29 cellular contexts compared by ENCODE assay signal in the genomic region with DNA sequence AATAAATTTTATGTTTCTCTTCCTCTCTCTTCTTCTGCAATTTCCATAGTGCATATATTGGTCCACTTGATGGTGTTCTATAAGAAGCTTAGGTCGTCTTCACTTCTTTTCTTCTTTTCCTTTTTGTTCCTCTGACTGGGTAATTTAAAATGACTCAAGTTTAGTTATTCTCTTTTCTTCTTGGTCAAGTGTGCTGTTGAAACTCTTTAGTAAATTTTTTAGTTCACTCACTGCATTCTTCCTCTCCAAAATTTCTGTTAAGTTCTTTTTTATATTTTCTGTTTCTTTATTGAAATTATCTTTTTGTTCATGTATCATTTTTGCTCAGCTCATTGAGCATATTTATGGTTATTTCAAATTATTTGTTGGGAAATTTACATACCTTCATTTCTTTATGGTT. TPM values are rescaled to one million over a fixed set of nuclear protein-coding genes. Genes with fewer than 3 reads are reported as not detected.
DNase-seq lines count a peak whose midpoint lies in the region; ATAC-seq, FAIRE-seq and TF ChIP-seq lines count a peak whose summit lies in the region.
"Had no signal": no experiment of that assay in that cellular context is flagged by ENCODE, and none has a peak within 500 bp of the region (broad histone marks: within the 10 kb centered on the region; RNA-seq: fewer than 3 reads in every experiment).

No MANE protein-coding gene starts in this region.

- TF ChIP-seq POLR2A in K562 (conservative IDR thresholded peaks at IDR 0.05) = no peak

- no TSS peak for BruUV-seq in K562 (replicated peaks; lab: Mats Ljungman, UMichigan)

- no peaks in the 10 kb centered on the region for H3K79me2 ChIP-seq in K562 (ENCODE audit: control insufficient read depth, insufficient read depth, low read length)

- H3K4me1 ChIP-seq in HEK293 (ENCODE audit: control insufficient read depth, insufficient read depth, low read length) (no peaks in the 10 kb centered on the region), K562 (replicated peaks in 1 of 2; ENCODE audit: control insufficient read depth in 2 of 2, insufficient read depth in 2 of 2, low read length in 2 of 2) (0 out of 5 replicates have a peak, but pooled peaks cover 0 to 4% of the 10 kb centered on the region in 2 experiments), kidney (ENCODE audit: control insufficient read depth in 1 of 2, insufficient read depth in 1 of 2, low read depth in 1 of 2, low read length in 2 of 2) (no peaks in the 10 kb centered on the region)
- H3K4me1 ChIP-seq: BE2C had no signal

- H3K27me3 ChIP-seq in K562 (ENCODE audit: control insufficient read depth in 2 of 2, insufficient read depth in 2 of 2, low read length in 2 of 2) = no peaks in the 10 kb centered on the region
- H3K27me3 ChIP-seq: BE2C, BLaER1 had no signal

- peak; percentile 11 for FAIRE-seq in G401.6 (lab: Jason Lieb, UNC)
- FAIRE-seq in K562 (lab: Jason Lieb, UNC) = no peak
- peak; percentile 45 for FAIRE-seq in kidney (lab: Jason Lieb, UNC)
- FAIRE-seq: A204.1, GM12891, GM19239 had no signal

- no peak for TF ChIP-seq EP300 in K562 (IDR thresholded peaks at IDR 0.05; ENCODE audit: low read length)

- in situ Hi-C loops in K562 (cut with MboI) = loop anchor here (25.0 kb wide), 1 partner anchor 556 kb away; a partner anchor contains a TSS

- H3K27ac ChIP-seq in HEK293 (ENCODE audit: extremely low read depth, low read depth, low read length) (no peak overlapping the region), K562 (ENCODE audit: extremely low read depth, low read depth, low read length) (no peak overlapping the region), kidney (ENCODE audit: low read depth in 2 of 2, low read length in 2 of 2) (no peak overlapping the region)
- H3K27ac ChIP-seq: BLaER1 had no signal

- TF ChIP-seq CTCF in HEK293 (tag by site-specific recombination; IDR thresholded peaks at IDR 0.05) = no peak
- TF ChIP-seq CTCF in K562 (IDR thresholded peaks at IDR 0.05 in 2 of 3, conservative IDR thresholded peaks at IDR 0.05 in 1 of 3; ENCODE audit: insufficient read depth in 2 of 3, low read depth in 1 of 3, low read length in 3 of 3) = no peak
- TF ChIP-seq CTCF in kidney (IDR thresholded peaks at IDR 0.05; ENCODE audit: borderline replicate concordance, extremely low read depth, insufficient read depth) = no peak

- WGBS in K562 (ENCODE audit: insufficient coverage, low coverage, missing lambda C conversion rate) = 0% methylated on average over 1 of the region's 1 CpG

- POLR2A ChIA-PET in HEK293 (lab: Yijun Ruan, JAX) = no interaction called here
- POLR2A ChIA-PET in K562 (lab: Yijun Ruan, JAX) = interaction anchor here (0.6 kb wide), 1 partner anchor 28 kb away, joined by 3 read pairs; no protein-coding TSS in a partner anchor

- H4K20me1 ChIP-seq in K562 (replicated peaks; ENCODE audit: control insufficient read depth, insufficient read depth, low read length) = no peaks in the 10 kb centered on the region
- H4K20me1 ChIP-seq: BLaER1 had no signal

- no peak overlapping the region for H2AFZ ChIP-seq in K562 (ENCODE audit: low read depth, low read length)

- H3K9ac ChIP-seq in K562 (ENCODE audit: insufficient read depth in 1 of 2, low read depth in 2 of 2, low read length in 2 of 2) (no peak overlapping the region), kidney (ENCODE audit: low read length in 2 of 2) (no peak overlapping the region)
- H3K9ac ChIP-seq: BLaER1 had no signal

- no peak for TF ChIP-seq RAD21 in K562 (CRISPR knock-in tag; conservative IDR thresholded peaks at IDR 0.05 in 1 of 2, IDR thresholded peaks at IDR 0.05 in 1 of 2)

- CTCF ChIA-PET in HEK293 (lab: Yijun Ruan, JAX) = no interaction called here
- CTCF ChIA-PET in K562 (lab: Yijun Ruan, JAX; ENCODE audit: low intra/inter-chr PET ratio) = no interaction called here

- H3K9me1 ChIP-seq in K562 (ENCODE audit: control insufficient read depth, insufficient read depth, low read length) = no peaks in the 10 kb centered on the region

- H3K36me3 ChIP-seq in HEK293 (ENCODE audit: control insufficient read depth in 2 of 2, insufficient read depth in 1 of 2, low read length in 2 of 2) (no peaks in the 10 kb centered on the region), K562 (ENCODE audit: control insufficient read depth, insufficient read depth, low read length) (no peaks in the 10 kb centered on the region), kidney (ENCODE audit: control insufficient read depth in 1 of 2, insufficient read depth in 2 of 2, low read length in 2 of 2) (no peaks in the 10 kb centered on the region)
- H3K36me3 ChIP-seq: BE2C, BLaER1 had no signal

- H3K4me2 ChIP-seq in K562 (ENCODE audit: insufficient read depth, low read length) = no peak overlapping the region
- H3K4me2 ChIP-seq: BLaER1 had no signal

- H3K9me3 ChIP-seq in HEK293 (ENCODE audit: control insufficient read depth, insufficient read depth, low read depth, low read length) = no peaks in the 10 kb centered on the region
- peaks cover 8% of the 10 kb centered on the region; the same call in 1 of the 2 replicates for H3K9me3 ChIP-seq in K562 (replicated peaks; ENCODE audit: control insufficient read depth, insufficient read depth, low read depth, low read length)
- H3K9me3 ChIP-seq in kidney (ENCODE audit: control insufficient read depth in 1 of 2, low read length in 2 of 2) = no peaks in the 10 kb centered on the region
- H3K9me3 ChIP-seq: BE2C had no signal

- H3K4me3 ChIP-seq in HEK293 (ENCODE audit: low read depth, low read length) (no peak overlapping the region), K562 (no peak overlapping the region), kidney (ENCODE audit: low read length in 2 of 2) (no peak overlapping the region)
- H3K4me3 ChIP-seq: BLaER1 had no signal

- DNase-seq in K562 (ENCODE audit: extremely low read depth in 1 of 4, low spot score in 3 of 4) (no peak), kidney (no peak), NCI-H1417 treated with DMSO at 0.1 percent for 48 hours (lab: John Stamatoyannopoulos, UW) (no peak)
- DNase-seq in stimulated activated CD4-positive, alpha-beta T cell treated with anti-CD3 and anti-CD28 coated beads, Interleukin-4, amount 100 ng/mL, for 4 hours = no peak
- DNase-seq: 8988T; ACHN; BE2C; C1 segment of cervical spinal cord; CD4-positive, alpha-beta memory T cell; CD4-positive, CD25-positive, alpha-beta regulatory T cell; CD8-positive, alpha-beta memory T cell; COR-L47; DMS 273 treated with DMSO at 0.1 percent for 48 hours; DMS153; DMS53; DMS79; DND-41; EL; GF-D8 had no signal

- ATAC-seq in K562 (no peak), GM21737 (IDR thresholded peaks at IDR 0.05; ENCODE audit: unreplicated experiment) (no peak)

- intact Hi-C loops in K562 (cut with micrococcal nuclease) (no loop called here), kidney (cut with DNase I) (no loop called here)

TF ChIP-seq in HEK293, 187 proteins besides CTCF, POLR2A, EP300 and RAD21:
- no peak for TF ChIP-seq ZNF223 (tag by site-specific recombination; IDR thresholded peaks at IDR 0.05)
- TF ChIP-seq SP2 (tag by site-specific recombination; IDR thresholded peaks at IDR 0.05) = no peak
- no peak for TF ChIP-seq ZNF202 (tag by site-specific recombination; IDR thresholded peaks at IDR 0.05; ENCODE audit: borderline replicate concordance)
- peak; percentile 44 for TF ChIP-seq SETDB1 (IDR thresholded peaks at IDR 0.05; ENCODE audit: insufficient read length, low read length)

TF ChIP-seq in K562, 482 proteins besides CTCF, POLR2A, EP300 and RAD21 (continues in another document):
- no peak for TF ChIP-seq HNRNPL (IDR thresholded peaks at IDR 0.05; ENCODE audit: low read depth, low read length)
- TF ChIP-seq, protein P1, sequence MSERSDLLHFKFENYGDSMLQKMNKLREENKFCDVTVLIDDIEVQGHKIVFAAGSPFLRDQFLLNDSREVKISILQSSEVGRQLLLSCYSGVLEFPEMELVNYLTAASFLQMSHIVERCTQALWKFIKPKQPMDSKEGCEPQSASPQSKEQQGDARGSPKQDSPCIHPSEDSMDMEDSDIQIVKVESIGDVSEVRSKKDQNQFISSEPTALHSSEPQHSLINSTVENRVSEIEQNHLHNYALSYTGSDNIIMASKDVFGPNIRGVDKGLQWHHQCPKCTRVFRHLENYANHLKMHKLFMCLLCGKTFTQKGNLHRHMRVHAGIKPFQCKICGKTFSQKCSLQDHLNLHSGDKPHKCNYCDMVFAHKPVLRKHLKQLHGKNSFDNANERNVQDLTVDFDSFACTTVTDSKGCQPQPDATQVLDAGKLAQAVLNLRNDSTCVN (CRISPR knock-in tag; IDR thresholded peaks at IDR 0.05) = no peak
- no peak for TF ChIP-seq KLF1 (tag; IDR thresholded peaks at IDR 0.05)
- no peak for TF ChIP-seq NELFE (IDR thresholded peaks at IDR 0.05; ENCODE audit: insufficient read depth, insufficient read length)
- peak; percentile 80; the same call in 1 of the 2 replicates for TF ChIP-seq TRIM28 (IDR thresholded peaks at IDR 0.05)
- TF ChIP-seq MTF1 (CRISPR knock-in tag; IDR thresholded peaks at IDR 0.05; ENCODE audit: borderline replicate concordance) = no peak
- TF ChIP-seq RBM25 (IDR thresholded peaks at IDR 0.05; ENCODE audit: low read depth, low read length, severe bottlenecking) = no peak
- TF ChIP-seq MYC (IDR thresholded peaks at IDR 0.05; ENCODE audit: low read depth, low read length) = no peak
- TF ChIP-seq MYC (CRISPR knock-in tag; IDR thresholded peaks at IDR 0.05; ENCODE audit: borderline replicate concordance, low read depth) = no peak
- no peak for TF ChIP-seq CXXC5 (CRISPR knock-in tag; IDR thresholded peaks at IDR 0.05)
- no peak for TF ChIP-seq ZFP36 (IDR thresholded peaks at IDR 0.05; ENCODE audit: low read depth, low read length, partially characterized antibody)
- TF ChIP-seq HLTF (IDR thresholded peaks at IDR 0.05) = 0 out of 2 replicates have a peak, but pooled peaks have one; percentile 47

RNA-seq across cellular contexts. Expression of a gene that starts 32.7 kb away (rescaled TPM):
- total RNA-seq in K562 (2011; cell fraction: chromatin; rRNA removed; ENCODE audit: low replicate concordance) = not detected in 2 replicates
- not detected in 2 replicates for total RNA-seq in K562 (2011; cell fraction: nucleolus; rRNA removed)
- not detected in 2 replicates for total RNA-seq in K562 (2011; cell fraction: nucleoplasm; rRNA removed)
- total RNA-seq in K562 (2014; rRNA removed) = not detected in 2 replicates
- total RNA-seq in K562 (2014; rRNA removed; fragmentation: Illumina TruSeq; extraction: Trizol) = not detected in 2 replicates
- not detected in 2 replicates for total RNA-seq in K562 (2015; rRNA removed; fragmentation: Illumina TruSeq; extraction: Trizol)
- not detected in 2 replicates for total RNA-seq in K562 (2021)
- not detected in 2 replicates for polyA plus RNA-seq in K562 (2011; rRNA removed)
- not detected in 2 replicates for polyA plus RNA-seq in K562 (2011; cell fraction: cytosol; rRNA removed)
- polyA plus RNA-seq in K562 (2011; cell fraction: nucleus; rRNA removed) = not detected in 2 replicates
- not detected in 2 replicates for polyA plus RNA-seq in K562 (2012)
- polyA plus RNA-seq in K562 (2014; fragmentation: Illumina TruSeq; extraction: Trizol) = not detected in 2 replicates
- not detected for polyA plus RNA-seq in K562 (2014; fragmentation: Nextera tagmentation; extraction: Ambion mirVana)
- not detected in 2 replicates for polyA plus RNA-seq in K562 (2014; rRNA removed)
- not detected in 2 replicates for polyA minus RNA-seq in K562 (2011; rRNA and poly(A)+ RNA removed)
- polyA minus RNA-seq in K562 (2011; cell fraction: cytosol; rRNA and poly(A)+ RNA removed) = not detected in 2 replicates
- not detected in 2 replicates for polyA minus RNA-seq in K562 (2011; cell fraction: nucleus; rRNA and poly(A)+ RNA removed)
- total RNA-seq in kidney = not detected
- not detected for polyA plus RNA-seq in kidney (ENCODE audit: insufficient read depth, low read depth, low replicate concordance)
- total RNA-seq: A673; CD4-positive, alpha-beta memory T cell; CD4-positive, CD25-positive, alpha-beta regulatory T cell; CD8-positive, alpha-beta memory T cell; Daoy; G401 had no signal
- polyA plus RNA-seq: CD4-positive, alpha-beta memory T cell; CD4-positive, CD25-positive, alpha-beta regulatory T cell; CD8-positive, alpha-beta memory T cell had no signal
